Comparison of ENCODE assay signal across 8 cellular contexts in the genomic region with DNA sequence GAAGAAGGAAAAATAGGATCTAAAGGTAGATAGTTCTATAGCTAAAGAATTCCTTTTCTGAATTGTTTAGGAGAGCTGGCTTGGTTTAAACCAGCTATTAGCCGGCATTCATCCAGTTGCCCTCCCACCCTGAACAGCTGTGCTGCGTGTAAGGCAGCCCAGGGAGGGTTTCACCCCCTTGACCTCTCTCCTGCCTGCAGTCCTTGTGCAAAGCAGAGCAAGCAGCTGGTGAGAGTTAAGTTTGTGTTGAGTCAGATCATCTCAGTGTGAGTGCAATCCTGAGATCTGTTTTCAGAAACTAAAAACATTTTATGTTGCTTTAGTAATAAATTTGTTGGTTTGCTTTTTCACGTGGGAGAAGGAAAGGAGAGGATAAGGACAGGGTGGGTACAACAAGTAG. TPM values are rescaled to one million over a fixed set of nuclear protein-coding genes. Genes with fewer than 3 reads are reported as not detected.
DNase-seq lines count a peak whose midpoint lies in the region; ATAC-seq, FAIRE-seq and TF ChIP-seq lines count a peak whose summit lies in the region.

No MANE protein-coding gene starts in this region.

- H3K4me1 Mint-ChIP-seq in CD4-positive, alpha-beta T cell (ENCODE audit: low read depth), result peaks cover 57% of the 10 kb centered on the region

- no peak overlapping the region for H3K27ac ChIP-seq in CD4-positive, alpha-beta T cell (ENCODE audit: low read depth, low read length)

- peak; percentile 83 for FAIRE-seq in endometrium (lab: Jason Lieb, UNC)

- H3K27me3 Mint-ChIP-seq in CD4-positive, alpha-beta T cell, result no peaks in the 10 kb centered on the region

- no peak for DNase-seq in CD4-positive, alpha-beta T cell
- DNase-seq in NT2/D1 (ENCODE audit: low read depth, low spot score) (no peak), omental fat pad (ENCODE audit: low spot score) (no peak), DMS79 treated with DMSO at 0.1 percent for 48 hours (lab: John Stamatoyannopoulos, UW) (no peak)
- DNase-seq in activated CD4-positive, alpha-beta T cell treated with anti-CD3 and anti-CD28 coated beads, Interleukin-2, amount 50 U/mL, for 48 hours, result no peak

- CTCF ChIA-PET in CD4-positive, alpha-beta T cell (lab: Charles Lee), result interaction anchor here (1.6 kb wide), 1 partner anchor 137 kb away, joined by 4 read pairs; no protein-coding TSS in a partner anchor

- no peak overlapping the region for H3K4me3 Mint-ChIP-seq in CD4-positive, alpha-beta T cell

- peaks cover 12% of the 10 kb centered on the region for H3K36me3 ChIP-seq in NT2/D1 (ENCODE audit: insufficient read depth, insufficient read length, low read length)

- POLR2A ChIA-PET in CD4-positive, alpha-beta T cell (lab: Charles Lee), result interaction anchor here (1.1 kb wide), 1 partner anchor 14 kb away, joined by 3 read pairs; a partner anchor contains a TSS

- peaks cover 3% of the 10 kb centered on the region for H3K4me1 ChIP-seq in NT2/D1 (ENCODE audit: insufficient read depth, insufficient read length)

- H3K9me3 Mint-ChIP-seq in CD4-positive, alpha-beta T cell, result no peaks in the 10 kb centered on the region

- H3K9me3 ChIP-seq in CD4-positive, alpha-beta T cell (ENCODE audit: control insufficient read depth, low read length), result no peaks in the 10 kb centered on the region
- H3K9me3 ChIP-seq in NT2/D1 (ENCODE audit: insufficient read depth, low read length), result no peaks in the 10 kb centered on the region

- peak overlapping the region; percentile 21 for H3K9ac ChIP-seq in NT2/D1 (ENCODE audit: insufficient read length, low read depth)

- H3K4me3 ChIP-seq in NT2/D1 (ENCODE audit: insufficient read length, low read depth), result no peak overlapping the region

- no peak for TF ChIP-seq CTCF in CD4-positive, alpha-beta T cell (IDR thresholded peaks at IDR 0.05)
- no peak for TF ChIP-seq CTCF in omental fat pad (IDR thresholded peaks at IDR 0.05)

- intact Hi-C loops in CD4-positive, alpha-beta T cell (cut with DNase I, micrococcal nuclease), result loop anchor here (5.0 kb wide), 2 partner anchors 39 to 124 kb away; no protein-coding TSS in a partner anchor

- peak overlapping the region; percentile 67 for H3K27ac Mint-ChIP-seq in CD4-positive, alpha-beta T cell

- peaks cover 37% of the 10 kb centered on the region for H3K36me3 Mint-ChIP-seq in CD4-positive, alpha-beta T cell (ENCODE audit: low read depth)

- no peak for ATAC-seq in CD4-positive, alpha-beta T cell (ENCODE audit: poor library complexity)
- ATAC-seq in omental fat pad (ENCODE audit: low FRiP score), result peak; percentile 81
- no peak for ATAC-seq in HG02885 (IDR thresholded peaks at IDR 0.05; ENCODE audit: poor library complexity, unreplicated experiment)
- no peak for ATAC-seq in HG02588 (IDR thresholded peaks at IDR 0.05; ENCODE audit: unreplicated experiment)

- no peaks in the 10 kb centered on the region for H3K27me3 ChIP-seq in CD4-positive, alpha-beta T cell (ENCODE audit: control insufficient read depth, insufficient read depth, low read length)
- H3K27me3 ChIP-seq in NT2/D1 (ENCODE audit: insufficient read depth, insufficient read length), result no peaks in the 10 kb centered on the region

RNA-seq across cellular contexts. Expression of a gene that starts 13.0 kb away (rescaled TPM):
- 10 to 100 TPM; 16.9 to 17.7 TPM for total RNA-seq in CD4-positive, alpha-beta T cell
- 100 to 1,000 TPM in 2 of 4 donors, 10 to 100 TPM in 2; 37.8 to 147 (median 102) TPM for total RNA-seq in omental fat pad

RNA-seq across cellular contexts. Expression of a gene that starts 13.9 kb away (rescaled TPM):
- total RNA-seq in CD4-positive, alpha-beta T cell, result 10 to 100 TPM; 11.5 to 16.8 TPM
- total RNA-seq in omental fat pad, result 10 to 100 TPM in 1 of 4 donors, 1 to 10 TPM in 3; 5.3 to 13.1 (median 6.7) TPM

RNA-seq across cellular contexts. Expression of a gene that starts 46.5 kb away (rescaled TPM):
- 10 to 100 TPM; 43.7 to 43.8 TPM for total RNA-seq in CD4-positive, alpha-beta T cell
- 10 to 100 TPM; 34.6 to 59.4 (median 53.0) TPM for total RNA-seq in omental fat pad
